In genomic region chr2:221833972-221834371, GRCh38 we compare ENCODE assay signal across 17 cellular contexts.
DNase-seq lines count a peak whose midpoint lies in the region; ATAC-seq and TF ChIP-seq lines count a peak whose summit lies in the region.
"Had no signal": no experiment of that assay in that cellular context is flagged by ENCODE, and none has a peak within 500 bp of the region (broad histone marks: within the 10 kb centered on the region; RNA-seq: fewer than 3 reads in every experiment).

No MANE protein-coding gene starts in this region.

- no peak for ATAC-seq in CD8-positive, alpha-beta T cell
- ATAC-seq in CD4-positive, alpha-beta T cell (ENCODE audit: poor library complexity): no peak
- no peak for ATAC-seq in activated T-cell treated with anti-CD3 and anti-CD28 coated beads, Interleukin-2, amount 50 U/mL, for 4 hours

- no peak overlapping the region for H3K27ac ChIP-seq in CD8-positive, alpha-beta T cell (ENCODE audit: low read depth, low read length)
- no peak overlapping the region for H3K27ac ChIP-seq in CD4-positive, alpha-beta T cell (ENCODE audit: low read depth, low read length)
- H3K27ac ChIP-seq: GM23248 had no signal

- H3K27me3 Mint-ChIP-seq in glutamatergic neuron (ENCODE audit: unreplicated experiment): no peaks in the 10 kb centered on the region
- no peaks in the 10 kb centered on the region for H3K27me3 Mint-ChIP-seq in CD8-positive, alpha-beta T cell (ENCODE audit: low read depth)
- no peaks in the 10 kb centered on the region for H3K27me3 Mint-ChIP-seq in CD4-positive, alpha-beta T cell
- H3K27me3 Mint-ChIP-seq in activated T-cell treated with anti-CD3 and anti-CD28 coated beads, Interleukin-2, amount 50 U/mL, for 4 hours (ENCODE audit: low read depth): peaks cover 2% of the 10 kb centered on the region
- H3K27me3 Mint-ChIP-seq: B cell; CD4-positive, alpha-beta memory T cell had no signal

- POLR2A ChIA-PET in CD8-positive, alpha-beta T cell (lab: Charles Lee): no interaction called here
- POLR2A ChIA-PET in CD4-positive, alpha-beta T cell (lab: Charles Lee): no interaction called here

- peak overlapping the region; percentile 64 for H3K27ac Mint-ChIP-seq in glutamatergic neuron (ENCODE audit: unreplicated experiment)
- H3K27ac Mint-ChIP-seq in CD8-positive, alpha-beta T cell: no peak overlapping the region
- no peak overlapping the region for H3K27ac Mint-ChIP-seq in CD4-positive, alpha-beta T cell
- H3K27ac Mint-ChIP-seq: B cell; CD4-positive, alpha-beta memory T cell; H9 had no signal

- intact Hi-C loops in CD8-positive, alpha-beta T cell (cut with DNase I, micrococcal nuclease): no loop called here
- intact Hi-C loops in CD4-positive, alpha-beta T cell (cut with DNase I, micrococcal nuclease): no loop called here

- TF ChIP-seq CTCF in glutamatergic neuron (IDR thresholded peaks at IDR 0.05; ENCODE audit: partially characterized antibody, unreplicated experiment): no peak
- no peak for TF ChIP-seq CTCF in CD8-positive, alpha-beta T cell (IDR thresholded peaks at IDR 0.05)
- TF ChIP-seq CTCF in CD4-positive, alpha-beta T cell (IDR thresholded peaks at IDR 0.05): no peak

- H3K4me1 Mint-ChIP-seq in glutamatergic neuron (ENCODE audit: low read depth, unreplicated experiment): peaks cover 7% of the 10 kb centered on the region
- H3K4me1 Mint-ChIP-seq in CD8-positive, alpha-beta T cell (ENCODE audit: low read depth): no peaks in the 10 kb centered on the region
- H3K4me1 Mint-ChIP-seq in CD4-positive, alpha-beta T cell (ENCODE audit: low read depth): no peaks in the 10 kb centered on the region
- H3K4me1 Mint-ChIP-seq in activated T-cell treated with anti-CD3 and anti-CD28 coated beads, Interleukin-2, amount 50 U/mL, for 4 hours (ENCODE audit: low read depth): no peaks in the 10 kb centered on the region
- H3K4me1 Mint-ChIP-seq: B cell; CD4-positive, alpha-beta memory T cell had no signal

- H3K4me1 ChIP-seq in CD8-positive, alpha-beta T cell (ENCODE audit: insufficient read depth, low read length): no peaks in the 10 kb centered on the region

- DNase-seq in NCI-H146 (lab: John Stamatoyannopoulos, UW) (peak; percentile 8), NCI-H146 treated with DMSO at 0.1 percent for 48 hours (lab: John Stamatoyannopoulos, UW; ENCODE audit: unreplicated experiment) (no peak), NCI-H69 (lab: John Stamatoyannopoulos, UW) (peak; percentile 47), glutamatergic neuron (no peak), retina (peak; percentile 19)
- DNase-seq in CD8-positive, alpha-beta T cell: no peak
- no peak for DNase-seq in CD4-positive, alpha-beta T cell
- DNase-seq in activated T-cell treated with anti-CD3 and anti-CD28 coated beads, Interleukin-2, amount 50 U/mL, for 4 hours: no peak
- DNase-seq: 8988T; C1 segment of cervical spinal cord; CD4-positive, alpha-beta memory T cell; COR-L47; DND-41; GF-D8; GM23248; H9 had no signal

- H3K9me3 ChIP-seq in CD8-positive, alpha-beta T cell (ENCODE audit: low read length): no peaks in the 10 kb centered on the region
- no peaks in the 10 kb centered on the region for H3K9me3 ChIP-seq in CD4-positive, alpha-beta T cell (ENCODE audit: control insufficient read depth, low read length)

- no peaks in the 10 kb centered on the region for H3K9me3 Mint-ChIP-seq in glutamatergic neuron (ENCODE audit: unreplicated experiment)
- H3K9me3 Mint-ChIP-seq in CD8-positive, alpha-beta T cell: peaks cover 3% of the 10 kb centered on the region
- H3K9me3 Mint-ChIP-seq in CD4-positive, alpha-beta T cell: peaks cover 2% of the 10 kb centered on the region
- peaks cover 4% of the 10 kb centered on the region for H3K9me3 Mint-ChIP-seq in activated T-cell treated with anti-CD3 and anti-CD28 coated beads, Interleukin-2, amount 50 U/mL, for 4 hours

- no peaks in the 10 kb centered on the region for H3K27me3 ChIP-seq in CD8-positive, alpha-beta T cell (ENCODE audit: insufficient read depth, low read length)
- no peaks in the 10 kb centered on the region for H3K27me3 ChIP-seq in CD4-positive, alpha-beta T cell (ENCODE audit: control insufficient read depth, insufficient read depth, low read length)

- H3K36me3 ChIP-seq in CD8-positive, alpha-beta T cell (ENCODE audit: insufficient read depth, low read length): no peaks in the 10 kb centered on the region

- H3K36me3 Mint-ChIP-seq in glutamatergic neuron (ENCODE audit: unreplicated experiment): no peaks in the 10 kb centered on the region
- H3K36me3 Mint-ChIP-seq in CD8-positive, alpha-beta T cell: no peaks in the 10 kb centered on the region
- H3K36me3 Mint-ChIP-seq in CD4-positive, alpha-beta T cell (ENCODE audit: low read depth): no peaks in the 10 kb centered on the region
- no peaks in the 10 kb centered on the region for H3K36me3 Mint-ChIP-seq in activated T-cell treated with anti-CD3 and anti-CD28 coated beads, Interleukin-2, amount 50 U/mL, for 4 hours (ENCODE audit: insufficient read depth)
- H3K36me3 Mint-ChIP-seq: CD4-positive, alpha-beta memory T cell had no signal

- H3K4me3 Mint-ChIP-seq in glutamatergic neuron (ENCODE audit: unreplicated experiment): no peak overlapping the region
- H3K4me3 Mint-ChIP-seq in CD8-positive, alpha-beta T cell: no peak overlapping the region
- no peak overlapping the region for H3K4me3 Mint-ChIP-seq in CD4-positive, alpha-beta T cell
- no peak overlapping the region for H3K4me3 Mint-ChIP-seq in activated T-cell treated with anti-CD3 and anti-CD28 coated beads, Interleukin-2, amount 50 U/mL, for 4 hours
- H3K4me3 Mint-ChIP-seq: B cell; CD4-positive, alpha-beta memory T cell; H9 had no signal

- no peak overlapping the region for H3K4me3 ChIP-seq in CD8-positive, alpha-beta T cell (ENCODE audit: low read depth, low read length)
- H3K4me3 ChIP-seq: GM23248 had no signal

- CTCF ChIA-PET in CD8-positive, alpha-beta T cell (lab: Charles Lee): no interaction called here
- CTCF ChIA-PET in CD4-positive, alpha-beta T cell (lab: Charles Lee): no interaction called here

Comparison
In these comparisons a context has a peak if more than half of its experiments do, and no peak if none do; other contexts are left out.
1. DNase-seq: peak in NCI-H146 (single experiment), NCI-H69 (single experiment) and retina (single experiment); none in NCI-H146 treated with DMSO at 0.1 percent for 48 hours (single experiment), glutamatergic neuron (single experiment), CD8-positive, alpha-beta T cell (0 of 7), CD4-positive, alpha-beta T cell (0 of 10) and activated T-cell treated with anti-CD3 and anti-CD28 coated beads, Interleukin-2, amount 50 U/mL, for 4 hours (single experiment).